ENCODE assay signal across 8 cellular contexts in the genomic region with DNA sequence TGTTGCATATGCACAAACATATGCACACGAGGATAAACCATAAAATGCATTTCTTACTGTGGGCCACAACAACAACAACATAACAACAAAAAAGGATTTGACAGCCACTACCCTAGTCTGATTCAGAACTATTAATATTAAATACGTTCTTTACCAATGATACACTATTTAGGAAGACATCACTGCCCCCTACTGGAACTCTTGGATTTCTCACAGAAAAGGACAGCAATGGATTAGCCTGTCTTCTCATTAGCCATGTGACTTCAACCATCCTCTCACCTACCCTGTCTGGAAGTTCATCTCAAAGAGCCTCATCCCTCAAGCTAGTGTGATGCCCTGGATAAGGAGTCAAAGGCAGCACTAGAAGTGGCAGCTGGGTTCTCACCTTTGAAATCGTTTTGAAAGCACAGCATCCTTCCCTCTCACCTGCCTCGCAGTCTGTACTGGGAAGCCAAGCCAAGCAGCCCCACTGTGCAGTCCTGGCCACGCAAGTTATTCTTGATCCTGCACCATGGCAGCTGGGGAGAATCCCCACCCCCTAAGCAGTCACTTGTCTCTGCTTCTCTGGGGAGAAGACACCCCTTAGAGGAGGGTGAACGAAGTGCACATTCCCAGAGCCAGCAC.
DNase-seq lines count a peak whose midpoint lies in the region; ATAC-seq and TF ChIP-seq lines count a peak whose summit lies in the region.

No MANE protein-coding gene starts in this region.

- H3K36me3 ChIP-seq in mammary epithelial cell (ENCODE audit: insufficient read depth, low read length), result peaks cover 3% of the 10 kb centered on the region
- H3K36me3 ChIP-seq in left lung, result no peaks in the 10 kb centered on the region
- no peaks in the 10 kb centered on the region for H3K36me3 ChIP-seq in vagina

- H3K9me3 ChIP-seq in mammary epithelial cell (replicated peaks; ENCODE audit: insufficient read depth, low read length), result no peaks in the 10 kb centered on the region
- no peaks in the 10 kb centered on the region for H3K9me3 ChIP-seq in left lung
- no peaks in the 10 kb centered on the region for H3K9me3 ChIP-seq in vagina

- H3K9ac ChIP-seq in mammary epithelial cell (ENCODE audit: insufficient read depth, low read length), result no peak overlapping the region

- DNase-seq in ACHN (peak; percentile 81), GDM1 (lab: John Stamatoyannopoulos, UW) (peak; percentile 20), NCI-H82 treated with DMSO at 0.1 percent for 48 hours (lab: John Stamatoyannopoulos, UW; ENCODE audit: unreplicated experiment) (peak; percentile 21), mammary epithelial cell (peak; percentile 74), left lung (no peak), vagina (ENCODE audit: extremely low spot score in 2 of 2) (peak in 1 of 2 donors; percentile 82)
- DNase-seq in activated effector memory CD4-positive, alpha-beta T cell treated with anti-CD3 and anti-CD28 coated beads, Interleukin-2, amount 50 U/mL, for 16 hours, result no peak

- H2AFZ ChIP-seq in mammary epithelial cell (ENCODE audit: low read depth, low read length), result no peak overlapping the region

- H3K4me1 ChIP-seq in mammary epithelial cell (ENCODE audit: insufficient read depth, low read length) (peaks cover 31% of the 10 kb centered on the region), left lung (no peaks in the 10 kb centered on the region), vagina (peaks cover 11% of the 10 kb centered on the region)

- 64% methylated on average over 6 of the region's 6 CpGs for WGBS in mammary epithelial cell (ENCODE audit: low coverage, missing lambda C conversion rate)

- H3K4me3 ChIP-seq in mammary epithelial cell (replicated peaks in 1 of 3; ENCODE audit: insufficient read depth in 1 of 3, low read depth in 2 of 3, low read length in 3 of 3) (no peak overlapping the region), left lung (no peak overlapping the region), vagina (no peak overlapping the region)

- ATAC-seq in HG02973 (IDR thresholded peaks at IDR 0.05; ENCODE audit: unreplicated experiment) (peak; percentile 87), left lung (peak; percentile 75)

- no peaks in the 10 kb centered on the region for H3K27me3 ChIP-seq in mammary epithelial cell (ENCODE audit: insufficient read depth, low read length)
- H3K27me3 ChIP-seq in left lung, result no peaks in the 10 kb centered on the region
- H3K27me3 ChIP-seq in vagina, result no peaks in the 10 kb centered on the region

- dilution Hi-C loops in mammary epithelial cell (cut with HindIII; ENCODE audit: low sequenced_read_pairs), result loop anchor here (5.0 kb wide), 1 partner anchor 246 kb away; no protein-coding TSS in a partner anchor

- H3K27ac ChIP-seq in mammary epithelial cell (ENCODE audit: insufficient read depth, low read depth, low read length) (no peak overlapping the region), left lung (no peak overlapping the region), vagina (no peak overlapping the region)

- BruUV-seq in mammary epithelial cell (replicated peaks; lab: Mats Ljungman, UMichigan), result no TSS peak

- CTCF ChIA-PET in mammary epithelial cell (lab: Charles Lee; ENCODE audit: low non-redundant PET), result no interaction called here

- intact Hi-C loops in mammary epithelial cell (cut with micrococcal nuclease) (loop anchor here (1.0 kb wide), 7 partner anchors 37 to 265 kb away; a partner anchor contains a TSS), left lung (cut with DNase I) (loop anchor here in 1 of 2 donors (10.0 kb wide), 1 partner anchor 253 kb away; no protein-coding TSS in a partner anchor), vagina (cut with DNase I) (no loop called here)

- TF ChIP-seq CTCF in mammary epithelial cell (conservative IDR thresholded peaks at IDR 0.05 in 1 of 2, IDR thresholded peaks at IDR 0.05 in 1 of 2; ENCODE audit: extremely low read depth in 1 of 2, insufficient read depth in 1 of 2, low read depth in 1 of 2, low read length in 2 of 2), result peak; percentile 65 to 67
- peak; percentile 69 to 77 for TF ChIP-seq CTCF in left lung (IDR thresholded peaks at IDR 0.05)
- peak in 2 of 3 experiments; percentile 35 to 56 for TF ChIP-seq CTCF in vagina (IDR thresholded peaks at IDR 0.05)

- no peak for TF ChIP-seq POLR2A in vagina (IDR thresholded peaks at IDR 0.05)

- H4K20me1 ChIP-seq in mammary epithelial cell (ENCODE audit: insufficient read depth, low read length), result no peaks in the 10 kb centered on the region

- H3K4me2 ChIP-seq in mammary epithelial cell (ENCODE audit: insufficient read depth, low read depth, low read length), result no peak overlapping the region

- in situ Hi-C loops in ACHN (cut with HindIII; ENCODE audit: low pct_ligation_motif_present, low pct_unique_long_range_greater_than_20kb, low sequenced_read_pairs), result no loop called here
- in situ Hi-C loops in mammary epithelial cell (cut with MboI; ENCODE audit: low sequenced_read_pairs in 2 of 2), result loop anchor here in 1 of 2 donors (10.0 kb wide), 1 partner anchor 173 kb away; a partner anchor contains a TSS

- H3K79me2 ChIP-seq in mammary epithelial cell (ENCODE audit: insufficient read depth, low read length), result no peaks in the 10 kb centered on the region

Comparison
In these comparisons a context has a peak if more than half of its experiments do, and no peak if none do; other contexts are left out.
1. DNase-seq: peak in ACHN (single experiment), GDM1 (single experiment), NCI-H82 treated with DMSO at 0.1 percent for 48 hours (single experiment) and mammary epithelial cell (single experiment); none in left lung (0 of 2) and activated effector memory CD4-positive, alpha-beta T cell treated with anti-CD3 and anti-CD28 coated beads, Interleukin-2, amount 50 U/mL, for 16 hours (single experiment).
2. Peak in every context shown above with its lines, with median percentiles within 50 percentile points of each other: CTCF ChIP-seq.